In genomic region chr4:152029631-152030030, GRCh38 we compare ENCODE assay signal across 22 cellular contexts.
"Had no signal": no experiment of that assay in that cellular context is flagged by ENCODE, and none has a peak within 500 bp of the region (broad histone marks: within the 10 kb centered on the region; RNA-seq: fewer than 3 reads in every experiment).

No MANE protein-coding gene starts in this region.

- DNase-seq: activated CD4-positive, alpha-beta memory T cell treated with anti-CD3 and anti-CD28 coated beads for 36 hours; activated CD4-positive, alpha-beta T cell treated with anti-CD3 and anti-CD28 coated beads, Interleukin-2, amount 10 ng/mL, durations not matched to agents 7 days and 5 days; activated CD4-positive, CD25-positive, alpha-beta regulatory T cell; activated CD8-positive, alpha-beta memory T cell treated with anti-CD3 and anti-CD28 coated beads for 24 hours; activated effector memory CD4-positive, alpha-beta T cell treated with anti-CD3 and anti-CD28 coated beads, Interleukin-2, amount 50 U/mL, for 16 hours; activated naive CD4-positive, alpha-beta T cell treated with Interleukin-2 at 50 U/mL for 16 hours; activated T-cell treated with anti-CD3 and anti-CD28 coated beads, Interleukin-2, amount 50 U/mL, for 4 hours; cerebellar nuclear complex; IMR-90; KBM-7; NCI-H1092; NCI-H1417; NCI-H1930; NCI-H2171; NCI-H226; NCI-H526; NCI-H774; RPMI8226; T-helper 17 cell; T-helper 9 cell had no signal

- H3K27ac ChIP-seq: SJSA1, VCaP had no signal

- H3K4me3 ChIP-seq: SJSA1 had no signal

- H3K27me3 ChIP-seq: SJSA1 had no signal
